ENCODE assay signal across 29 cellular contexts in the genomic region with DNA sequence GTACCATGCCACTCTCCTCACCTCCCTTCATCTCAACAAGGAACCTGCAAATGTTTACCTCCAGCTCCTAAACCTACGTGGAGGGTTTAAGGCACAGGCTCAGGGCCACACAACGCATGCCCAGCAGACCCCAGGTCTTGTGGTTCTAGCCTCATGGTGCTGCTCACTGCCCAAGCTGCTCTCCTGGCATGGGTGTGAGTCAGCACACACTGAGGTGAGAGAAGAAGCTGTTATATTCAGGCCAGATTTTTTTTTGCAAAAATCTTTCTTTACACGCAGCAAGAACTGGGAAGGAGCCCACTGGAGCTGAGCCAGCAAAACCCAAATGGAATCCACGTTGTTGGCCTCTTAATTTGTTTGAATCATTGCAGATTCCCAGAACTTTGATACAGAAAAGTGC. TPM values are rescaled to one million over a fixed set of nuclear protein-coding genes. Genes with fewer than 3 reads are reported as not detected.
"Had no signal": no experiment of that assay in that cellular context is flagged by ENCODE, and none has a peak within 500 bp of the region (broad histone marks: within the 10 kb centered on the region; RNA-seq: fewer than 3 reads in every experiment).

No MANE protein-coding gene starts in this region.

- H3K9me3 ChIP-seq: psoas muscle, sigmoid colon, vagina had no signal

- H3K4me3 ChIP-seq: psoas muscle, sigmoid colon, vagina had no signal

- H3K36me3 Mint-ChIP-seq: immature natural killer cell; mesothelial cell of epicardium; naive thymus-derived CD4-positive, alpha-beta T cell; type B pancreatic cell had no signal

- DNase-seq: activated CD4-positive, alpha-beta T cell treated with anti-CD3 and anti-CD28 coated beads for 48 hours; activated CD4-positive, alpha-beta T cell treated with anti-CD3 and anti-CD28 coated beads, Interleukin-2, amount 50 U/mL, for 48 hours; activated CD8-positive, alpha-beta memory T cell treated with anti-CD3 and anti-CD28 coated beads for 24 hours; activated effector memory CD4-positive, alpha-beta T cell treated with anti-CD3 and anti-CD28 coated beads, Interleukin-2, amount 50 U/mL, for 16 hours; activated naive CD4-positive, alpha-beta T cell treated with anti-CD3 and anti-CD28 coated beads for 36 hours; amniotic stem cell; caudate nucleus; head of caudate nucleus; hypothalamus; immature natural killer cell; kidney; left colon; mammary epithelial cell; naive thymus-derived CD4-positive, alpha-beta T cell; nucleus accumbens; sigmoid colon; small intestine; stimulated activated CD4-positive, alpha-beta T cell treated with anti-CD3 and anti-CD28 coated beads, Interleukin-4, amount 100 ng/mL, for 24 hours; stimulated activated naive CD8-positive, alpha-beta T cell treated with anti-CD3 and anti-CD28 coated beads, Interleukin-15, amount 100 ng/mL, for 72 hours; substantia nigra; T-helper 9 cell had no signal

- H3K27me3 Mint-ChIP-seq: stimulated activated naive CD8-positive, alpha-beta T cell treated with anti-CD3 and anti-CD28 coated beads, Interleukin-15, amount 100 ng/mL, for 72 hours had no signal

- H3K4me1 ChIP-seq: psoas muscle, sigmoid colon, vagina had no signal

- H3K4me3 Mint-ChIP-seq: activated naive CD4-positive, alpha-beta T cell treated with anti-CD3 and anti-CD28 coated beads for 36 hours; immature natural killer cell; mesothelial cell of epicardium; naive thymus-derived CD4-positive, alpha-beta T cell; stimulated activated effector memory CD8-positive, alpha-beta T cell treated with anti-CD3 and anti-CD28 coated beads, Interleukin-12 subunit alpha, Interleukin-12 subunit beta, amount 100 ng/mL, for 72 hours; stimulated activated naive CD8-positive, alpha-beta T cell treated with anti-CD3 and anti-CD28 coated beads, Interleukin-15, amount 100 ng/mL, for 72 hours; type B pancreatic cell had no signal

- H3K36me3 ChIP-seq: sigmoid colon, vagina had no signal

- H3K4me1 Mint-ChIP-seq: mesothelial cell of epicardium; stimulated activated effector memory CD8-positive, alpha-beta T cell treated with anti-CD3 and anti-CD28 coated beads, Interleukin-12 subunit alpha, Interleukin-12 subunit beta, amount 100 ng/mL, for 72 hours had no signal

- H3K27ac Mint-ChIP-seq: activated naive CD4-positive, alpha-beta T cell treated with anti-CD3 and anti-CD28 coated beads for 36 hours; immature natural killer cell; mesothelial cell of epicardium; stimulated activated effector memory CD8-positive, alpha-beta T cell treated with anti-CD3 and anti-CD28 coated beads, Interleukin-12 subunit alpha, Interleukin-12 subunit beta, amount 100 ng/mL, for 72 hours; type B pancreatic cell had no signal

- H3K9me3 Mint-ChIP-seq: activated naive CD4-positive, alpha-beta T cell treated with anti-CD3 and anti-CD28 coated beads for 36 hours; immature natural killer cell; mesothelial cell of epicardium; naive thymus-derived CD4-positive, alpha-beta T cell; stimulated activated effector memory CD8-positive, alpha-beta T cell treated with anti-CD3 and anti-CD28 coated beads, Interleukin-12 subunit alpha, Interleukin-12 subunit beta, amount 100 ng/mL, for 72 hours; stimulated activated naive CD8-positive, alpha-beta T cell treated with anti-CD3 and anti-CD28 coated beads, Interleukin-15, amount 100 ng/mL, for 72 hours; type B pancreatic cell had no signal

- ATAC-seq: activated CD4-positive, CD25-positive, alpha-beta regulatory T cell treated with anti-CD3 and anti-CD28 coated beads, Interleukin-2, amount 50 U/mL, for 24 hours; left colon; naive thymus-derived CD4-positive, alpha-beta T cell; psoas muscle; stimulated activated effector memory CD8-positive, alpha-beta T cell treated with anti-CD3 and anti-CD28 coated beads, Interleukin-12 subunit alpha, Interleukin-12 subunit beta, amount 100 ng/mL, for 72 hours; stimulated activated naive CD8-positive, alpha-beta T cell treated with anti-CD3 and anti-CD28 coated beads, Interleukin-15, amount 100 ng/mL, for 72 hours had no signal

RNA-seq across cellular contexts. Expression of a gene that starts 5.6 kb away (rescaled TPM):
- total RNA-seq: endothelial cell of umbilical vein, fibroblast of villous mesenchyme, vagina had no signal
